Comparison of ENCODE assay signal across 9 cellular contexts in genomic region chr3:187616307-187616939, GRCh38. TPM values are rescaled to one million over a fixed set of nuclear protein-coding genes. Genes with fewer than 3 reads are reported as not detected.
DNase-seq lines count a peak whose midpoint lies in the region; ATAC-seq and TF ChIP-seq lines count a peak whose summit lies in the region.
"Had no signal": no experiment of that assay in that cellular context is flagged by ENCODE, and none has a peak within 500 bp of the region (broad histone marks: within the 10 kb centered on the region; RNA-seq: fewer than 3 reads in every experiment).

No MANE protein-coding gene starts in this region.

- H3K27me3 Mint-ChIP-seq in Calu3 (ENCODE audit: unreplicated experiment) (no peaks in the 10 kb centered on the region), T-helper 17 cell (peaks cover 29% of the 10 kb centered on the region)

- no peak overlapping the region for H3K4me3 Mint-ChIP-seq in Calu3 (ENCODE audit: low read depth, unreplicated experiment)
- H3K4me3 Mint-ChIP-seq in T-helper 17 cell = no peak overlapping the region

- peak; percentile 92 for TF ChIP-seq CTCF in Calu3 (IDR thresholded peaks at IDR 0.05; ENCODE audit: unreplicated experiment)

- H3K27ac Mint-ChIP-seq in Calu3 (ENCODE audit: unreplicated experiment) (no peak overlapping the region), T-helper 17 cell (no peak overlapping the region)

- intact Hi-C loops in Calu3 (cut with micrococcal nuclease; ENCODE audit: unreplicated experiment) = loop anchor here (1.0 kb wide), 3 partner anchors 63 to 396 kb away; no protein-coding TSS in a partner anchor

- H3K9me3 ChIP-seq in T-helper 17 cell (ENCODE audit: control insufficient read depth, low read length, poor library complexity, severe bottlenecking) = no peaks in the 10 kb centered on the region

- peak; percentile 79 for DNase-seq in Calu3
- peak; percentile 50 for DNase-seq in MV-4-11 (lab: John Stamatoyannopoulos, UW)
- DNase-seq in T-helper 17 cell = peak in 2 of 3 donors; percentile 22 to 25
- DNase-seq in astrocyte of the hippocampus (ENCODE audit: low read depth, low spot score) = peak; percentile 61
- peak; percentile 62 for DNase-seq in iris pigment epithelial cell (ENCODE audit: low read depth)
- peak; percentile 14 to 36 for DNase-seq in stimulated activated CD4-positive, alpha-beta T cell treated with anti-CD3 and anti-CD28 coated beads, Interleukin-4, amount 100 ng/mL, for 4 hours

- BruUV-seq in Calu3 (replicated peaks; lab: Mats Ljungman, UMichigan) = no TSS peak

- ATAC-seq in GM21576 (IDR thresholded peaks at IDR 0.05; ENCODE audit: unreplicated experiment) (peak; percentile 67), T-helper 17 cell (peak; percentile 82), GM21737 (IDR thresholded peaks at IDR 0.05; ENCODE audit: unreplicated experiment) (no peak)

- H3K9me3 Mint-ChIP-seq in Calu3 (ENCODE audit: low read depth, unreplicated experiment) = no peaks in the 10 kb centered on the region

- H3K36me3 Mint-ChIP-seq in Calu3 (ENCODE audit: insufficient read depth, unreplicated experiment) = no peaks in the 10 kb centered on the region
- H3K36me3 Mint-ChIP-seq in T-helper 17 cell (ENCODE audit: low read depth) = peaks cover 3% of the 10 kb centered on the region

- H3K4me1 Mint-ChIP-seq in Calu3 (ENCODE audit: low read depth, unreplicated experiment) (no peaks in the 10 kb centered on the region), T-helper 17 cell (no peaks in the 10 kb centered on the region)

- CTCF ChIA-PET in Calu3 (lab: Charles Lee) = interaction anchor here (0.6 to 2.2 kb wide), 19 partner anchors 10 to 396 kb away, joined by 3 to 39 read pairs (median 4); no protein-coding TSS in a partner anchor

RNA-seq across cellular contexts. Expression of gene SST, which starts 53.8 kb away (rescaled TPM):
- total RNA-seq in Calu3 (2022) (not detected in 2 replicates), T-helper 17 cell (not detected)
- total RNA-seq: T-helper 2 cell treated with Interferon-gamma antibody and Interleukin-4, amounts not matched to agents 100 ng/mL and 5 ng/mL, for 36 hours had no signal

Comparison
In these comparisons a context has a peak if more than half of its experiments do, and no peak if none do; other contexts are left out.
1. DNase-seq: peak in every context shown above with its lines; median percentile 79 in Calu3; 62 in iris pigment epithelial cell; 61 in astrocyte of the hippocampus; 50 in MV-4-11; 25 in stimulated activated CD4-positive, alpha-beta T cell treated with anti-CD3 and anti-CD28 coated beads, Interleukin-4, amount 100 ng/mL, for 4 hours; 24 in T-helper 17 cell.